ENCODE assay signal across 11 cellular contexts in genomic region chr1:228279722-228280105, GRCh38.
"Had no signal": no experiment of that assay in that cellular context is flagged by ENCODE, and none has a peak within 500 bp of the region (broad histone marks: within the 10 kb centered on the region; RNA-seq: fewer than 3 reads in every experiment).

No MANE protein-coding gene starts in this region.

- H3K9me3 ChIP-seq: left lung, psoas muscle, right lobe of liver, testis had no signal

- H3K36me3 ChIP-seq: right lobe of liver had no signal

- ATAC-seq: left lung; right lobe of liver; stimulated activated naive CD8-positive, alpha-beta T cell treated with anti-CD3 and anti-CD28 coated beads, Interleukin-15, amount 100 ng/mL, for 72 hours had no signal

- DNase-seq: activated CD4-positive, alpha-beta T cell treated with anti-CD3 and anti-CD28 coated beads, Interleukin-2, amount 10 ng/mL, durations not matched to agents 7 days and 5 days; activated naive CD4-positive, alpha-beta T cell treated with anti-CD3 and anti-CD28 coated beads for 36 hours; activated T-cell treated with anti-CD3 and anti-CD28 coated beads for 4 hours had no signal

- H3K4me1 Mint-ChIP-seq: nephron had no signal

- H3K27ac Mint-ChIP-seq: activated CD4-positive, alpha-beta T cell treated with anti-CD3 and anti-CD28 coated beads, Interleukin-2, amount 10 ng/mL, durations not matched to agents 7 days and 5 days; activated naive CD4-positive, alpha-beta T cell treated with anti-CD3 and anti-CD28 coated beads for 36 hours; activated T-helper 2 cell treated with anti-CD3 and anti-CD28 coated beads, Interferon-gamma antibody, Interleukin-2, Interleukin-4, amounts not matched to agents 10 μg/mL and 5 μg/mL and 100 μg/mL, durations not matched to agents 14 hours and 24 hours and 36 hours; nephron; stimulated activated naive CD8-positive, alpha-beta T cell treated with anti-CD3 and anti-CD28 coated beads, Interleukin-15, amount 100 ng/mL, for 72 hours had no signal

- H3K9me3 Mint-ChIP-seq: activated CD4-positive, alpha-beta T cell treated with anti-CD3 and anti-CD28 coated beads, Interleukin-2, amount 10 ng/mL, durations not matched to agents 7 days and 5 days; activated naive CD4-positive, alpha-beta T cell treated with anti-CD3 and anti-CD28 coated beads for 36 hours; activated T-helper 2 cell treated with anti-CD3 and anti-CD28 coated beads, Interferon-gamma antibody, Interleukin-2, Interleukin-4, amounts not matched to agents 10 μg/mL and 5 μg/mL and 100 μg/mL, durations not matched to agents 14 hours and 24 hours and 36 hours; nephron; stimulated activated naive CD8-positive, alpha-beta T cell treated with anti-CD3 and anti-CD28 coated beads, Interleukin-15, amount 100 ng/mL, for 72 hours had no signal

- H3K4me3 ChIP-seq: dorsolateral prefrontal cortex, left lung, psoas muscle, right lobe of liver, testis had no signal

- H3K27me3 Mint-ChIP-seq: activated CD4-positive, alpha-beta T cell treated with anti-CD3 and anti-CD28 coated beads, Interleukin-2, amount 10 ng/mL, durations not matched to agents 7 days and 5 days; stimulated activated naive CD8-positive, alpha-beta T cell treated with anti-CD3 and anti-CD28 coated beads, Interleukin-15, amount 100 ng/mL, for 72 hours had no signal

- H3K4me1 ChIP-seq: right lobe of liver, testis had no signal

- H3K27ac ChIP-seq: dorsolateral prefrontal cortex, left lung, psoas muscle, right lobe of liver, testis had no signal

- H3K4me3 Mint-ChIP-seq: activated CD4-positive, alpha-beta T cell treated with anti-CD3 and anti-CD28 coated beads, Interleukin-2, amount 10 ng/mL, durations not matched to agents 7 days and 5 days; activated naive CD4-positive, alpha-beta T cell treated with anti-CD3 and anti-CD28 coated beads for 36 hours; nephron; stimulated activated naive CD8-positive, alpha-beta T cell treated with anti-CD3 and anti-CD28 coated beads, Interleukin-15, amount 100 ng/mL, for 72 hours had no signal

- H3K27me3 ChIP-seq: right lobe of liver, testis had no signal
